ENCODE assay signal across 32 cellular contexts in the genomic region with DNA sequence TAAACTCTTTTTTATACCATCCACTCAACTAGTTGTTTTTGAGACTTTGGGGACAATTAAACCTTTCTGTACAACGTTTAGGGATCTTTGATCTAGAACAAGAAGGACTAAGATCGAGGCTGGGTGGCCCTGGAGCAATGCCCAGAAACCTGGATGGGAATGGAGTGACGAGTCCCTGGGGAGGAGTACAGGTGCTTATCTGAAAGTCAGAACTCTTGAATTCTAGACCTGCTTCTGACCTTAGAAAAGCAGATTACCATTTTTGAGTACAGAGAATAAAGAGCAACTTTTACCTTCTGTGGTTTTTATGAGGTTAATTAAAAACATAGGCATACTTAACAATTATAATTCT. TPM values are rescaled to one million over a fixed set of nuclear protein-coding genes. Genes with fewer than 3 reads are reported as not detected.
DNase-seq lines count a peak whose midpoint lies in the region; TF ChIP-seq lines count a peak whose summit lies in the region.
"Had no signal": no experiment of that assay in that cellular context is flagged by ENCODE, and none has a peak within 500 bp of the region (broad histone marks: within the 10 kb centered on the region; RNA-seq: fewer than 3 reads in every experiment).

No MANE protein-coding gene starts in this region.

- H3K4me1 Mint-ChIP-seq in activated naive CD8-positive, alpha-beta T cell treated with anti-CD3 and anti-CD28 coated beads for 36 hours, result no peaks in the 10 kb centered on the region
- no peaks in the 10 kb centered on the region for H3K4me1 Mint-ChIP-seq in neural crest cell
- H3K4me1 Mint-ChIP-seq in CD8-positive, alpha-beta memory T cell, result peaks cover 0 to 9% (median 0%) of the 10 kb centered on the region in 3 donors

- CTCF ChIA-PET in CD8-positive, alpha-beta memory T cell (lab: Charles Lee), result no interaction called here

- no peak for TF ChIP-seq CTCF in neural crest cell (conservative IDR thresholded peaks at IDR 0.05)

- H3K27ac Mint-ChIP-seq in activated naive CD8-positive, alpha-beta T cell treated with anti-CD3 and anti-CD28 coated beads for 36 hours, result peak overlapping the region; percentile 49
- no peak overlapping the region for H3K27ac Mint-ChIP-seq in neural crest cell (ENCODE audit: unreplicated experiment)
- H3K27ac Mint-ChIP-seq in CD8-positive, alpha-beta memory T cell, result peak overlapping the region in 2 of 8 donors; percentile 58 to 72
- H3K27ac Mint-ChIP-seq: dendritic cell treated with granulocyte-macrophage colony-stimulating factor and Interleukin-4, amounts not matched to agents 40 ng/mL and 50 ng/mL, for 4 days had no signal

- peaks cover 19% of the 10 kb centered on the region for H3K36me3 Mint-ChIP-seq in activated naive CD8-positive, alpha-beta T cell treated with anti-CD3 and anti-CD28 coated beads for 36 hours
- H3K36me3 Mint-ChIP-seq in neural crest cell (ENCODE audit: low read depth), result peaks cover 31% of the 10 kb centered on the region
- peaks cover 12 to 94% (median 23%) of the 10 kb centered on the region in 3 donors for H3K36me3 Mint-ChIP-seq in CD8-positive, alpha-beta memory T cell

- no peaks in the 10 kb centered on the region for H3K9me3 Mint-ChIP-seq in activated naive CD8-positive, alpha-beta T cell treated with anti-CD3 and anti-CD28 coated beads for 36 hours
- no peaks in the 10 kb centered on the region for H3K9me3 Mint-ChIP-seq in neural crest cell
- H3K9me3 Mint-ChIP-seq in CD8-positive, alpha-beta memory T cell, result no peaks in the 10 kb centered on the region
- H3K9me3 Mint-ChIP-seq: dendritic cell treated with granulocyte-macrophage colony-stimulating factor and Interleukin-4, amounts not matched to agents 40 ng/mL and 50 ng/mL, for 4 days had no signal

- no peaks in the 10 kb centered on the region for H3K27me3 ChIP-seq in HAP-1 (ENCODE audit: low read depth)
- no peaks in the 10 kb centered on the region for H3K27me3 ChIP-seq in CD8-positive, alpha-beta memory T cell (ENCODE audit: insufficient read depth, low read length, poor library complexity, severe bottlenecking)
- H3K27me3 ChIP-seq: transverse colon had no signal

- H3K4me3 Mint-ChIP-seq in activated naive CD8-positive, alpha-beta T cell treated with anti-CD3 and anti-CD28 coated beads for 36 hours, result no peak overlapping the region
- peak overlapping the region; percentile 10 for H3K4me3 Mint-ChIP-seq in neural crest cell
- no peak overlapping the region for H3K4me3 Mint-ChIP-seq in CD8-positive, alpha-beta memory T cell
- H3K4me3 Mint-ChIP-seq: dendritic cell treated with granulocyte-macrophage colony-stimulating factor and Interleukin-4, amounts not matched to agents 40 ng/mL and 50 ng/mL, for 4 days had no signal

- H3K4me1 ChIP-seq in HAP-1, result no peaks in the 10 kb centered on the region
- no peaks in the 10 kb centered on the region for H3K4me1 ChIP-seq in CD8-positive, alpha-beta memory T cell (ENCODE audit: insufficient read depth, low read length)
- H3K4me1 ChIP-seq: transverse colon had no signal

- in situ Hi-C loops in HAP-1 (cut with MboI; ENCODE audit: low sequenced_read_pairs), result loop anchor here (10.0 kb wide), 1 partner anchor 109 kb away; no protein-coding TSS in a partner anchor

- DNase-seq in NCI-H1436 (lab: John Stamatoyannopoulos, UW), result peak; percentile 3
- DNase-seq in NCI-H1436 treated with DMSO at 0.1 percent for 48 hours (lab: John Stamatoyannopoulos, UW), result no peak
- DNase-seq in NCI-H2107 (lab: John Stamatoyannopoulos, UW), result peak; percentile 25
- DNase-seq in activated naive CD8-positive, alpha-beta T cell treated with anti-CD3 and anti-CD28 coated beads for 36 hours, result no peak
- DNase-seq in neural crest cell (ENCODE audit: low read depth, low spot score), result no peak
- no peak for DNase-seq in HAP-1 (ENCODE audit: low spot score in 2 of 2)
- no peak for DNase-seq in NK-92 (lab: John Stamatoyannopoulos, UW; ENCODE audit: unreplicated experiment)
- DNase-seq in CD8-positive, alpha-beta memory T cell, result no peak
- DNase-seq: activated CD4-positive, CD25-positive, alpha-beta regulatory T cell treated with anti-CD3 and anti-CD28 coated beads, Interleukin-2, amount 50 U/mL, for 72 hours; activated T-cell treated with anti-CD3 and anti-CD28 coated beads, Interleukin-2, amount 50 U/mL, for 1 hour; anterior cingulate cortex; caudate nucleus; GOT3; hippocampal formation; left ventricle myocardium inferior; mesendoderm; NCI-H187; NCI-H345; NCI-H748 treated with DMSO at 0.1 percent for 48 hours; occipital lobe; SK-N-SH; small intestine; stimulated activated CD4-positive, alpha-beta T cell treated with anti-CD3 and anti-CD28 coated beads, Interleukin-1b, Interleukin-23, amount 100 ng/mL, for 48 hours; stimulated activated CD8-positive, alpha-beta memory T cell treated with anti-CD3 and anti-CD28 coated beads, Interleukin-4, amount 100 ng/mL, for 48 hours; T-helper 2 cell; transverse colon had no signal

- POLR2A ChIA-PET in CD8-positive, alpha-beta memory T cell (lab: Charles Lee), result interaction anchor here (0.5 kb wide), 1 partner anchor 21 kb away, joined by 3 read pairs; no protein-coding TSS in a partner anchor

- H3K27me3 Mint-ChIP-seq in activated naive CD8-positive, alpha-beta T cell treated with anti-CD3 and anti-CD28 coated beads for 36 hours, result no peaks in the 10 kb centered on the region
- H3K27me3 Mint-ChIP-seq in neural crest cell (ENCODE audit: low read depth), result no peaks in the 10 kb centered on the region
- H3K27me3 Mint-ChIP-seq in CD8-positive, alpha-beta memory T cell, result no peaks in the 10 kb centered on the region
- H3K27me3 Mint-ChIP-seq: dendritic cell treated with granulocyte-macrophage colony-stimulating factor and Interleukin-4, amounts not matched to agents 40 ng/mL and 50 ng/mL, for 4 days had no signal

- no peaks in the 10 kb centered on the region for H3K9me3 ChIP-seq in HAP-1
- H3K9me3 ChIP-seq in CD8-positive, alpha-beta memory T cell (ENCODE audit: low read length), result no peaks in the 10 kb centered on the region
- H3K9me3 ChIP-seq: left ventricle myocardium inferior, SK-N-SH, transverse colon had no signal

- H3K27ac ChIP-seq in CD8-positive, alpha-beta memory T cell (ENCODE audit: low read depth, low read length), result no peak overlapping the region
- H3K27ac ChIP-seq: left ventricle myocardium inferior, transverse colon had no signal

- H3K36me3 ChIP-seq in HAP-1 (replicated peaks), result peaks cover 90% of the 10 kb centered on the region
- peaks cover 63% of the 10 kb centered on the region for H3K36me3 ChIP-seq in CD8-positive, alpha-beta memory T cell (ENCODE audit: insufficient read depth, low read length)

- no peak overlapping the region for H3K4me3 ChIP-seq in HAP-1
- no peak overlapping the region for H3K4me3 ChIP-seq in CD8-positive, alpha-beta memory T cell (ENCODE audit: low read length)
- H3K4me3 ChIP-seq: left ventricle myocardium inferior, transverse colon had no signal

RNA-seq across cellular contexts. Expression of a gene that starts 17.8 kb away (rescaled TPM):
- 10 to 100 TPM; 80.4 to 81.2 TPM for total RNA-seq in activated naive CD8-positive, alpha-beta T cell treated with anti-CD3 and anti-CD28 coated beads for 36 hours
- total RNA-seq in neural crest cell, result 55.8 and 56.8 TPM in 2 replicates
- 100 to 1,000 TPM; 100 to 103 TPM for total RNA-seq in CD8-positive, alpha-beta memory T cell
- polyA plus RNA-seq in CD8-positive, alpha-beta memory T cell, result 74.7 TPM

RNA-seq across cellular contexts. Expression of a gene that starts 18.7 kb away (rescaled TPM):
- 100 to 1,000 TPM; 127 to 134 TPM for total RNA-seq in activated naive CD8-positive, alpha-beta T cell treated with anti-CD3 and anti-CD28 coated beads for 36 hours
- 146 and 153 TPM in 2 replicates for total RNA-seq in neural crest cell
- 100 to 1,000 TPM; 151 to 161 TPM for total RNA-seq in CD8-positive, alpha-beta memory T cell
- polyA plus RNA-seq in CD8-positive, alpha-beta memory T cell, result 113 TPM

RNA-seq across cellular contexts. Expression of a gene that starts 33.4 kb away (rescaled TPM):
- total RNA-seq in activated naive CD8-positive, alpha-beta T cell treated with anti-CD3 and anti-CD28 coated beads for 36 hours, result 100 to 1,000 TPM; 153 to 159 TPM
- total RNA-seq in neural crest cell, result 84.7 and 87.5 TPM in 2 replicates
- total RNA-seq in CD8-positive, alpha-beta memory T cell, result 100 to 1,000 TPM; 131 to 138 TPM
- 143 TPM for polyA plus RNA-seq in CD8-positive, alpha-beta memory T cell

RNA-seq across cellular contexts. Expression of a gene that starts 42.4 kb away (rescaled TPM):
- not detected for total RNA-seq in activated naive CD8-positive, alpha-beta T cell treated with anti-CD3 and anti-CD28 coated beads for 36 hours
- total RNA-seq in neural crest cell, result not detected in 2 replicates
- not detected for total RNA-seq in CD8-positive, alpha-beta memory T cell
- polyA plus RNA-seq in CD8-positive, alpha-beta memory T cell, result not detected
- total RNA-seq: A172; activated CD8-positive, alpha-beta memory T cell treated with anti-CD3 and anti-CD28 coated beads for 36 hours; fibroblast of lung; left ventricle myocardium inferior; LHCN-M2; myocyte; occipital lobe; transverse colon had no signal
- polyA plus RNA-seq: fibroblast of lung had no signal

Comparison
In these comparisons a context has a peak if more than half of its experiments do, and no peak if none do; other contexts are left out.
1. DNase-seq: peak in NCI-H1436 (single experiment) and NCI-H2107 (single experiment); none in NCI-H1436 treated with DMSO at 0.1 percent for 48 hours (single experiment), activated naive CD8-positive, alpha-beta T cell treated with anti-CD3 and anti-CD28 coated beads for 36 hours (single experiment), neural crest cell (single experiment), HAP-1 (0 of 2), NK-92 (single experiment) and CD8-positive, alpha-beta memory T cell (0 of 5).